2 cellular contexts compared by ENCODE assay signal in the genomic region with DNA sequence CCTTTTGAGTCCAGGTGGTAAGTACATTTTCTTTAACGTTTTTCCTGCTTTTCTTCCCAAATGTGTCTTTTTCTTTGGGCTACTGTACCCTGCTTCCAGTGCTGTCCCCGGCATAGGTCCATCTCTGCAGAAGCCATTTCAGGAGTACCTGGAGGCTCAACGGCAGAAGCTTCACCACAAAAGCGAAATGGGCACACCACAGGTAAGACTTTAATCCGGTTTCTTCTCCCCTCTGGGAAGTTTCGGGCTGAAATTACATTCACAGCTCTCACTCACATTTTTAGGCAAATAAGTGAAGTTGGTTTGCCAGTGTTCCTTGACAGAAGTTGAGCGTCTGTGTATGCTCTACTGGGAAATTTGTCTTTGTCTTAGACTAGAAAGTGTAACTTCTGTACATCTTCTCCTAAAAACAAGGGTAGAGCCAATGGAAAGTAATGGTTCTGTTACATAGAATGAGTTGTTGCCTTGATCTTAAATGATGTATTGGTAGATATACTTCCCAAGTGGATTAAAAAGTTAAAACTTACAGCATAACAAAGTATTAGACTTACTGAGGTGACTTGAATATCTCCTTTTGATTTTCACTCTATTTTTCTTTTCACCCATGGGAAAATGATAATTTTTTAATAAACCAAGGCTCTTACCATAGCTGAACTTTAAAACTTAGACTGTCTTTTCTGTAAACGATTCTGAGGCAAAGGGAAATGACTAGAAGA.
TF ChIP-seq lines count a peak whose summit lies in the region.

No MANE protein-coding gene starts in this region.

TF ChIP-seq in K562, 482 proteins besides CTCF, POLR2A, EP300 and RAD21 (continued from another document and continues in another):
- TF ChIP-seq ZBTB11 (CRISPR knock-in tag; IDR thresholded peaks at IDR 0.05) (peak in 2 of 3 experiments; percentile 7 to 91; a peak in 2 of 6 replicates), ZNF766 (CRISPR knock-in tag; conservative IDR thresholded peaks at IDR 0.05) (0 out of 2 replicates have a peak, but pooled peaks have one; percentile 18), ZNF551 (CRISPR knock-in tag; IDR thresholded peaks at IDR 0.05) (peak; percentile 85), SREBF2 (CRISPR knock-in tag; IDR thresholded peaks at IDR 0.05) (no peak), FOXK2 (conservative IDR thresholded peaks at IDR 0.05 in 1 of 2, IDR thresholded peaks at IDR 0.05 in 1 of 2; ENCODE audit: low read depth in 2 of 2) (no peak), ZNF263 (CRISPR knock-in tag; IDR thresholded peaks at IDR 0.05; ENCODE audit: borderline replicate concordance) (no peak), ZC3H4 (CRISPR knock-in tag; IDR thresholded peaks at IDR 0.05; ENCODE audit: borderline replicate concordance) (no peak), TAF1 (IDR thresholded peaks at IDR 0.05; ENCODE audit: control insufficient read depth, extremely low read depth, insufficient read depth, low read length, severe bottlenecking) (no peak), RBFOX2 (IDR thresholded peaks at IDR 0.05; ENCODE audit: low read depth, low read length) (peak; percentile 48), GABPB1 (CRISPR knock-in tag; IDR thresholded peaks at IDR 0.05) (0 out of 2 replicates have a peak, but pooled peaks have one; percentile 40), DLX4 (CRISPR knock-in tag; IDR thresholded peaks at IDR 0.05) (0 out of 2 replicates have a peak, but pooled peaks have one; percentile 41), MEF2A (IDR thresholded peaks at IDR 0.05; ENCODE audit: control insufficient read depth, low read depth, low read length) (no peak), CHD4 (IDR thresholded peaks at IDR 0.05; ENCODE audit: insufficient read depth, insufficient replicate concordance, low read depth, low read length, poor library complexity, severe bottlenecking) (no peak), PYGO2 (tag; IDR thresholded peaks at IDR 0.05) (no peak)
- TF ChIP-seq, protein P1, sequence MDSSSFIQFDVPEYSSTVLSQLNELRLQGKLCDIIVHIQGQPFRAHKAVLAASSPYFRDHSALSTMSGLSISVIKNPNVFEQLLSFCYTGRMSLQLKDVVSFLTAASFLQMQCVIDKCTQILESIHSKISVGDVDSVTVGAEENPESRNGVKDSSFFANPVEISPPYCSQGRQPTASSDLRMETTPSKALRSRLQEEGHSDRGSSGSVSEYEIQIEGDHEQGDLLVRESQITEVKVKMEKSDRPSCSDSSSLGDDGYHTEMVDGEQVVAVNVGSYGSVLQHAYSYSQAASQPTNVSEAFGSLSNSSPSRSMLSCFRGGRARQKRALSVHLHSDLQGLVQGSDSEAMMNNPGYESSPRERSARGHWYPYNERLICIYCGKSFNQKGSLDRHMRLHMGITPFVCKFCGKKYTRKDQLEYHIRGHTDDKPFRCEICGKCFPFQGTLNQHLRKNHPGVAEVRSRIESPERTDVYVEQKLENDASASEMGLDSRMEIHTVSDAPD (CRISPR knock-in tag; IDR thresholded peaks at IDR 0.05), result no peak
- TF ChIP-seq, protein P2, sequence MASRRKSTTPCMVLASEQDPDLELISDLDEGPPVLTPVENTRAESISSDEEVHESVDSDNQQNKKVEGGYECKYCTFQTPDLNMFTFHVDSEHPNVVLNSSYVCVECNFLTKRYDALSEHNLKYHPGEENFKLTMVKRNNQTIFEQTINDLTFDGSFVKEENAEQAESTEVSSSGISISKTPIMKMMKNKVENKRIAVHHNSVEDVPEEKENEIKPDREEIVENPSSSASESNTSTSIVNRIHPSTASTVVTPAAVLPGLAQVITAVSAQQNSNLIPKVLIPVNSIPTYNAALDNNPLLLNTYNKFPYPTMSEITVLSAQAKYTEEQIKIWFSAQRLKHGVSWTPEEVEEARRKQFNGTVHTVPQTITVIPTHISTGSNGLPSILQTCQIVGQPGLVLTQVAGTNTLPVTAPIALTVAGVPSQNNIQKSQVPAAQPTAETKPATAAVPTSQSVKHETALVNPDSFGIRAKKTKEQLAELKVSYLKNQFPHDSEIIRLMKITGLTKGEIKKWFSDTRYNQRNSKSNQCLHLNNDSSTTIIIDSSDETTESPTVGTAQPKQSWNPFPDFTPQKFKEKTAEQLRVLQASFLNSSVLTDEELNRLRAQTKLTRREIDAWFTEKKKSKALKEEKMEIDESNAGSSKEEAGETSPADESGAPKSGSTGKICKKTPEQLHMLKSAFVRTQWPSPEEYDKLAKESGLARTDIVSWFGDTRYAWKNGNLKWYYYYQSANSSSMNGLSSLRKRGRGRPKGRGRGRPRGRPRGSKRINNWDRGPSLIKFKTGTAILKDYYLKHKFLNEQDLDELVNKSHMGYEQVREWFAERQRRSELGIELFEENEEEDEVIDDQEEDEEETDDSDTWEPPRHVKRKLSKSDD (conservative IDR thresholded peaks at IDR 0.05; ENCODE audit: low read length), result no peak
- TF ChIP-seq, protein P3, sequence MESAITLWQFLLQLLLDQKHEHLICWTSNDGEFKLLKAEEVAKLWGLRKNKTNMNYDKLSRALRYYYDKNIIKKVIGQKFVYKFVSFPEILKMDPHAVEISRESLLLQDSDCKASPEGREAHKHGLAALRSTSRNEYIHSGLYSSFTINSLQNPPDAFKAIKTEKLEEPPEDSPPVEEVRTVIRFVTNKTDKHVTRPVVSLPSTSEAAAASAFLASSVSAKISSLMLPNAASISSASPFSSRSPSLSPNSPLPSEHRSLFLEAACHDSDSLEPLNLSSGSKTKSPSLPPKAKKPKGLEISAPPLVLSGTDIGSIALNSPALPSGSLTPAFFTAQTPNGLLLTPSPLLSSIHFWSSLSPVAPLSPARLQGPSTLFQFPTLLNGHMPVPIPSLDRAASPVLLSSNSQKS (CRISPR knock-in tag; IDR thresholded peaks at IDR 0.05), result no peak

TF ChIP-seq in HepG2, 621 proteins besides CTCF, POLR2A, EP300 and RAD21 (continued from another document):
- TF ChIP-seq ZNF749 (CRISPR knock-in tag; IDR thresholded peaks at IDR 0.05; ENCODE audit: borderline replicate concordance) (peak; percentile 67; the same call in 1 of the 2 replicates), PHF8 (CRISPR knock-in tag; IDR thresholded peaks at IDR 0.05) (peak; percentile 28; the same call in 1 of the 2 replicates), ZNF12 (CRISPR knock-in tag; IDR thresholded peaks at IDR 0.05) (peak; percentile 30; the same call in 1 of the 2 replicates), SUZ12 (IDR thresholded peaks at IDR 0.05; ENCODE audit: low read depth, low read length) (no peak), SETDB1 (CRISPR knock-in tag; IDR thresholded peaks at IDR 0.05; ENCODE audit: borderline replicate concordance) (no peak), MAZ (IDR thresholded peaks at IDR 0.05; ENCODE audit: borderline replicate concordance, low read depth, low read length) (no peak), MAZ (CRISPR knock-in tag; IDR thresholded peaks at IDR 0.05; ENCODE audit: low read depth) (0 out of 2 replicates have a peak, but pooled peaks have one; percentile 18), ZNF512B (CRISPR knock-in tag; IDR thresholded peaks at IDR 0.05; ENCODE audit: borderline replicate concordance) (peak; percentile 57; the same call in 1 of the 2 replicates)
- TF ChIP-seq, protein P4, sequence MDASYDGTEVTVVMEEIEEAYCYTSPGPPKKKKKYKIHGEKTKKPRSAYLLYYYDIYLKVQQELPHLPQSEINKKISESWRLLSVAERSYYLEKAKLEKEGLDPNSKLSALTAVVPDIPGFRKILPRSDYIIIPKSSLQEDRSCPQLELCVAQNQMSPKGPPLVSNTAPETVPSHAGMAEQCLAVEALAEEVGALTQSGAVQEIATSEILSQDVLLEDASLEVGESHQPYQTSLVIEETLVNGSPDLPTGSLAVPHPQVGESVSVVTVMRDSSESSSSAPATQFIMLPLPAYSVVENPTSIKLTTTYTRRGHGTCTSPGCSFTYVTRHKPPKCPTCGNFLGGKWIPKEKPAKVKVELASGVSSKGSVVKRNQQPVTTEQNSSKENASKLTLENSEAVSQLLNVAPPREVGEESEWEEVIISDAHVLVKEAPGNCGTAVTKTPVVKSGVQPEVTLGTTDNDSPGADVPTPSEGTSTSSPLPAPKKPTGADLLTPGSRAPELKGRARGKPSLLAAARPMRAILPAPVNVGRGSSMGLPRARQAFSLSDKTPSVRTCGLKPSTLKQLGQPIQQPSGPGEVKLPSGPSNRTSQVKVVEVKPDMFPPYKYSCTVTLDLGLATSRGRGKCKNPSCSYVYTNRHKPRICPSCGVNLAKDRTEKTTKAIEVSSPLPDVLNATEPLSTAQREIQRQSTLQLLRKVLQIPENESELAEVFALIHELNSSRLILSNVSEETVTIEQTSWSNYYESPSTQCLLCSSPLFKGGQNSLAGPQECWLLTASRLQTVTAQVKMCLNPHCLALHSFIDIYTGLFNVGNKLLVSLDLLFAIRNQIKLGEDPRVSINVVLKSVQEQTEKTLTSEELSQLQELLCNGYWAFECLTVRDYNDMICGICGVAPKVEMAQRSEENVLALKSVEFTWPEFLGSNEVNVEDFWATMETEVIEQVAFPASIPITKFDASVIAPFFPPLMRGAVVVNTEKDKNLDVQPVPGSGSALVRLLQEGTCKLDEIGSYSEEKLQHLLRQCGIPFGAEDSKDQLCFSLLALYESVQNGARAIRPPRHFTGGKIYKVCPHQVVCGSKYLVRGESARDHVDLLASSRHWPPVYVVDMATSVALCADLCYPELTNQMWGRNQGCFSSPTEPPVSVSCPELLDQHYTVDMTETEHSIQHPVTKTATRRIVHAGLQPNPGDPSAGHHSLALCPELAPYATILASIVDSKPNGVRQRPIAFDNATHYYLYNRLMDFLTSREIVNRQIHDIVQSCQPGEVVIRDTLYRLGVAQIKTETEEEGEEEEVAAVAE (CRISPR knock-in tag; IDR thresholded peaks at IDR 0.05; ENCODE audit: borderline replicate concordance), result peak; percentile 1; the same call in 1 of the 2 replicates
